ENCODE assay signal across 1 cellular context in genomic region chr17:78129385-78130079, GRCh38.
A peak's percentile ranks its signal among the peaks of the same experiment; 100 is the strongest.
TF ChIP-seq lines count a peak whose summit lies in the region.

No MANE protein-coding gene starts in this region.

TF ChIP-seq in HepG2, 621 proteins besides CTCF, POLR2A, EP300 and RAD21 (continued from another document and continues in another):
- TF ChIP-seq HMG20B (CRISPR knock-in tag; conservative IDR thresholded peaks at IDR 0.05) (no peak), MEIS1 (CRISPR knock-in tag; IDR thresholded peaks at IDR 0.05; ENCODE audit: borderline replicate concordance) (peak; percentile 54; the same call in 1 of the 2 replicates), ZNF34 (CRISPR knock-in tag; IDR thresholded peaks at IDR 0.05; ENCODE audit: borderline replicate concordance) (no peak), ZFP36 (IDR thresholded peaks at IDR 0.05; ENCODE audit: borderline replicate concordance, low read depth, low read length, partially characterized antibody) (peak; percentile 94), PITX1 (CRISPR knock-in tag; IDR thresholded peaks at IDR 0.05) (no peak), ZNF256 (CRISPR knock-in tag; conservative IDR thresholded peaks at IDR 0.05) (no peak), ZC3H13 (CRISPR knock-in tag; IDR thresholded peaks at IDR 0.05) (no peak), NFE2L2 (IDR thresholded peaks at IDR 0.05; ENCODE audit: low read length) (no peak), SKI (IDR thresholded peaks at IDR 0.05; ENCODE audit: partially characterized antibody) (no peak), ZNF773 (CRISPR knock-in tag; IDR thresholded peaks at IDR 0.05; ENCODE audit: borderline replicate concordance) (no peak), ZNF777 (CRISPR knock-in tag; IDR thresholded peaks at IDR 0.05) (no peak), ZFP37 (CRISPR knock-in tag; IDR thresholded peaks at IDR 0.05; ENCODE audit: borderline replicate concordance) (no peak), KIAA2018 (CRISPR knock-in tag; IDR thresholded peaks at IDR 0.05; ENCODE audit: borderline replicate concordance) (no peak), NCOA2 (CRISPR knock-in tag; IDR thresholded peaks at IDR 0.05) (no peak), REST (IDR thresholded peaks at IDR 0.05; ENCODE audit: borderline replicate concordance in 1 of 2, low read depth in 1 of 2, low read length in 2 of 2) (no peak), ZNF749 (CRISPR knock-in tag; IDR thresholded peaks at IDR 0.05; ENCODE audit: borderline replicate concordance) (no peak), SETDB1 (CRISPR knock-in tag; IDR thresholded peaks at IDR 0.05; ENCODE audit: borderline replicate concordance) (no peak), AKNA (CRISPR knock-in tag; IDR thresholded peaks at IDR 0.05; ENCODE audit: borderline replicate concordance) (no peak), FOSL2 (CRISPR knock-in tag; IDR thresholded peaks at IDR 0.05) (no peak), SP2 (CRISPR knock-in tag; IDR thresholded peaks at IDR 0.05) (no peak), ZNF318 (CRISPR knock-in tag; IDR thresholded peaks at IDR 0.05) (0 out of 2 replicates have a peak, but pooled peaks have one; percentile 29)
